In genomic region chr5:39373797-39374196, GRCh38 we compare ENCODE assay signal across 2 cellular contexts.
TF ChIP-seq lines count a peak whose summit lies in the region.

No MANE protein-coding gene starts in this region.

TF ChIP-seq in liver, 16 proteins besides CTCF, POLR2A, EP300 and RAD21:
- TF ChIP-seq NR2F2 (IDR thresholded peaks at IDR 0.05) (no peak), SP1 (IDR thresholded peaks at IDR 0.05) (peak; percentile 35), YY1 (IDR thresholded peaks at IDR 0.05) (no peak), GABPA (IDR thresholded peaks at IDR 0.05 in 1 of 2, conservative IDR thresholded peaks at IDR 0.05 in 1 of 2) (no peak), HNF4A (conservative IDR thresholded peaks at IDR 0.05) (peak in 1 of 2 donors; percentile 15), FOXA2 (IDR thresholded peaks at IDR 0.05) (no peak), TAF1 (conservative IDR thresholded peaks at IDR 0.05) (peak; percentile 74), ATF3 (IDR thresholded peaks at IDR 0.05) (no peak), REST (IDR thresholded peaks at IDR 0.05) (peak; percentile 22)
- TF ChIP-seq, protein P1, sequence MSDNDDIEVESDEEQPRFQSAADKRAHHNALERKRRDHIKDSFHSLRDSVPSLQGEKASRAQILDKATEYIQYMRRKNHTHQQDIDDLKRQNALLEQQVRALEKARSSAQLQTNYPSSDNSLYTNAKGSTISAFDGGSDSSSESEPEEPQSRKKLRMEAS (IDR thresholded peaks at IDR 0.05), result no peak

TF ChIP-seq in HepG2, 621 proteins besides CTCF, POLR2A, EP300 and RAD21:
- TF ChIP-seq, protein P2, sequence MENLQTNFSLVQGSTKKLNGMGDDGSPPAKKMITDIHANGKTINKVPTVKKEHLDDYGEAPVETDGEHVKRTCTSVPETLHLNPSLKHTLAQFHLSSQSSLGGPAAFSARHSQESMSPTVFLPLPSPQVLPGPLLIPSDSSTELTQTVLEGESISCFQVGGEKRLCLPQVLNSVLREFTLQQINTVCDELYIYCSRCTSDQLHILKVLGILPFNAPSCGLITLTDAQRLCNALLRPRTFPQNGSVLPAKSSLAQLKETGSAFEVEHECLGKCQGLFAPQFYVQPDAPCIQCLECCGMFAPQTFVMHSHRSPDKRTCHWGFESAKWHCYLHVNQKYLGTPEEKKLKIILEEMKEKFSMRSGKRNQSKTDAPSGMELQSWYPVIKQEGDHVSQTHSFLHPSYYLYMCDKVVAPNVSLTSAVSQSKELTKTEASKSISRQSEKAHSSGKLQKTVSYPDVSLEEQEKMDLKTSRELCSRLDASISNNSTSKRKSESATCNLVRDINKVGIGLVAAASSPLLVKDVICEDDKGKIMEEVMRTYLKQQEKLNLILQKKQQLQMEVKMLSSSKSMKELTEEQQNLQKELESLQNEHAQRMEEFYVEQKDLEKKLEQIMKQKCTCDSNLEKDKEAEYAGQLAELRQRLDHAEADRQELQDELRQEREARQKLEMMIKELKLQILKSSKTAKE (CRISPR knock-in tag; IDR thresholded peaks at IDR 0.05; ENCODE audit: borderline replicate concordance), result no peak
- TF ChIP-seq AGO2 (optimal IDR thresholded peaks at IDR 0.05; ENCODE audit: low read depth, low read length), result no peak
- no peak for TF ChIP-seq STAG1 (CRISPR knock-in tag; IDR thresholded peaks at IDR 0.05)
- no peak for TF ChIP-seq YY1 (IDR thresholded peaks at IDR 0.05; ENCODE audit: insufficient read depth, insufficient replicate concordance, low read depth, low read length)
- TF ChIP-seq CBX5 (CRISPR knock-in tag; IDR thresholded peaks at IDR 0.05; ENCODE audit: borderline replicate concordance), result no peak
